ENCODE assay signal across 17 cellular contexts in genomic region chr9:85224729-85225128, GRCh38.
DNase-seq lines count a peak whose midpoint lies in the region; ATAC-seq and TF ChIP-seq lines count a peak whose summit lies in the region.
"Had no signal": no experiment of that assay in that cellular context is flagged by ENCODE, and none has a peak within 500 bp of the region (broad histone marks: within the 10 kb centered on the region; RNA-seq: fewer than 3 reads in every experiment).

No MANE protein-coding gene starts in this region.

- H3K36me3 ChIP-seq in HEK293 (ENCODE audit: control insufficient read depth in 2 of 2, insufficient read depth in 1 of 2, low read length in 2 of 2) (no peaks in the 10 kb centered on the region), body of pancreas (replicated peaks in 1 of 2; ENCODE audit: insufficient read depth in 1 of 2, low read depth in 2 of 2) (no peaks in the 10 kb centered on the region)
- H3K36me3 ChIP-seq in CD8-positive, alpha-beta T cell (ENCODE audit: insufficient read depth, low read length), result no peaks in the 10 kb centered on the region
- H3K36me3 ChIP-seq: Peyer's patch, transverse colon had no signal

- no peak for TF ChIP-seq CTCF in HEK293 (tag by site-specific recombination; IDR thresholded peaks at IDR 0.05)
- TF ChIP-seq CTCF in body of pancreas (IDR thresholded peaks at IDR 0.05), result no peak
- no peak for TF ChIP-seq CTCF in CD8-positive, alpha-beta T cell (IDR thresholded peaks at IDR 0.05)
- TF ChIP-seq CTCF in CD14-positive monocyte (IDR thresholded peaks at IDR 0.05), result no peak
- no peak for TF ChIP-seq CTCF in dorsolateral prefrontal cortex (IDR thresholded peaks at IDR 0.05 in 54 of 56, conservative IDR thresholded peaks at IDR 0.05 in 2 of 56; ENCODE audit: low read depth in 1 of 56, partially characterized antibody in 56 of 56)

- TF ChIP-seq POLR2A in body of pancreas (IDR thresholded peaks at IDR 0.05), result no peak

- H3K4me1 ChIP-seq in HEK293 (ENCODE audit: control insufficient read depth, insufficient read depth, low read length), result no peaks in the 10 kb centered on the region
- H3K4me1 ChIP-seq in body of pancreas, result no peaks in the 10 kb centered on the region
- no peaks in the 10 kb centered on the region for H3K4me1 ChIP-seq in CD8-positive, alpha-beta T cell (ENCODE audit: insufficient read depth, low read length)
- H3K4me1 ChIP-seq: Peyer's patch, transverse colon had no signal

- CTCF ChIA-PET in HEK293 (lab: Yijun Ruan, JAX), result interaction anchor here (0.6 kb wide), 1 partner anchor 89 kb away, joined by 4 read pairs; no protein-coding TSS in a partner anchor
- CTCF ChIA-PET in CD8-positive, alpha-beta T cell (lab: Charles Lee), result no interaction called here

- no peaks in the 10 kb centered on the region for H3K9me3 ChIP-seq in HEK293 (ENCODE audit: control insufficient read depth, insufficient read depth, low read depth, low read length)
- no peaks in the 10 kb centered on the region for H3K9me3 ChIP-seq in body of pancreas
- no peaks in the 10 kb centered on the region for H3K9me3 ChIP-seq in CD8-positive, alpha-beta T cell (ENCODE audit: low read length)
- H3K9me3 ChIP-seq: Peyer's patch, transverse colon had no signal

- POLR2A ChIA-PET in HEK293 (lab: Yijun Ruan, JAX), result interaction anchor here (0.6 to 1.5 kb wide), 2 partner anchors 12 to 111 kb away, joined by 3 to 5 read pairs; no protein-coding TSS in a partner anchor
- POLR2A ChIA-PET in CD8-positive, alpha-beta T cell (lab: Charles Lee), result no interaction called here

- no peak overlapping the region for H3K27ac Mint-ChIP-seq in activated CD4-positive, alpha-beta T cell treated with anti-CD3 and anti-CD28 coated beads, Interleukin-2, amount 10 ng/mL, durations not matched to agents 24 days and 14 days
- no peak overlapping the region for H3K27ac Mint-ChIP-seq in CD8-positive, alpha-beta T cell
- H3K27ac Mint-ChIP-seq in CD14-positive monocyte, result no peak overlapping the region
- H3K27ac Mint-ChIP-seq: nephron progenitor cell had no signal

- no peak overlapping the region for H3K4me3 Mint-ChIP-seq in activated CD4-positive, alpha-beta T cell treated with anti-CD3 and anti-CD28 coated beads, Interleukin-2, amount 10 ng/mL, durations not matched to agents 24 days and 14 days
- H3K4me3 Mint-ChIP-seq in CD8-positive, alpha-beta T cell, result no peak overlapping the region
- no peak overlapping the region for H3K4me3 Mint-ChIP-seq in CD14-positive monocyte
- H3K4me3 Mint-ChIP-seq: nephron progenitor cell had no signal

- peak; percentile 62 for ATAC-seq in body of pancreas
- ATAC-seq in CD8-positive, alpha-beta T cell, result no peak

- H3K27me3 ChIP-seq in body of pancreas, result no peaks in the 10 kb centered on the region
- no peaks in the 10 kb centered on the region for H3K27me3 ChIP-seq in CD8-positive, alpha-beta T cell (ENCODE audit: insufficient read depth, low read length)
- peaks cover 0 to 2% (median 0%) of the 10 kb centered on the region in 45 donors for H3K27me3 ChIP-seq in dorsolateral prefrontal cortex
- H3K27me3 ChIP-seq: Peyer's patch, transverse colon had no signal

- intact Hi-C loops in body of pancreas (cut with DNase I) (no loop called here), CD14-positive monocyte (cut with micrococcal nuclease) (no loop called here), dorsolateral prefrontal cortex (cut with DNase I) (no loop called here)
- intact Hi-C loops in activated CD4-positive, alpha-beta T cell treated with anti-CD3 and anti-CD28 coated beads, Interleukin-2, amount 10 ng/mL, durations not matched to agents 24 days and 14 days (cut with micrococcal nuclease), result no loop called here
- intact Hi-C loops in CD8-positive, alpha-beta T cell (cut with DNase I, micrococcal nuclease), result no loop called here

- H3K4me1 Mint-ChIP-seq in activated CD4-positive, alpha-beta T cell treated with anti-CD3 and anti-CD28 coated beads, Interleukin-2, amount 10 ng/mL, durations not matched to agents 24 days and 14 days, result no peaks in the 10 kb centered on the region
- H3K4me1 Mint-ChIP-seq in CD8-positive, alpha-beta T cell (ENCODE audit: low read depth), result no peaks in the 10 kb centered on the region
- no peaks in the 10 kb centered on the region for H3K4me1 Mint-ChIP-seq in CD14-positive monocyte

- no peak overlapping the region for H3K4me3 ChIP-seq in HEK293 (ENCODE audit: low read depth, low read length)
- no peak overlapping the region for H3K4me3 ChIP-seq in body of pancreas
- no peak overlapping the region for H3K4me3 ChIP-seq in CD8-positive, alpha-beta T cell (ENCODE audit: low read depth, low read length)
- no peak overlapping the region for H3K4me3 ChIP-seq in dorsolateral prefrontal cortex
- H3K4me3 ChIP-seq: Peyer's patch, transverse colon had no signal

- no peaks in the 10 kb centered on the region for H3K27me3 Mint-ChIP-seq in activated CD4-positive, alpha-beta T cell treated with anti-CD3 and anti-CD28 coated beads, Interleukin-2, amount 10 ng/mL, durations not matched to agents 24 days and 14 days
- H3K27me3 Mint-ChIP-seq in CD8-positive, alpha-beta T cell (ENCODE audit: low read depth), result no peaks in the 10 kb centered on the region
- peaks cover 0 to 7% (median 0%) of the 10 kb centered on the region in 3 donors for H3K27me3 Mint-ChIP-seq in CD14-positive monocyte (ENCODE audit: low read depth in 3 of 3)

- H3K36me3 Mint-ChIP-seq in activated CD4-positive, alpha-beta T cell treated with anti-CD3 and anti-CD28 coated beads, Interleukin-2, amount 10 ng/mL, durations not matched to agents 24 days and 14 days (ENCODE audit: low read depth), result no peaks in the 10 kb centered on the region
- no peaks in the 10 kb centered on the region for H3K36me3 Mint-ChIP-seq in CD8-positive, alpha-beta T cell
- no peaks in the 10 kb centered on the region for H3K36me3 Mint-ChIP-seq in CD14-positive monocyte

- H3K27ac ChIP-seq in HEK293 (ENCODE audit: extremely low read depth, low read depth, low read length) (no peak overlapping the region), body of pancreas (no peak overlapping the region), dorsolateral prefrontal cortex (no peak overlapping the region)
- H3K27ac ChIP-seq in CD8-positive, alpha-beta T cell (ENCODE audit: low read depth, low read length), result no peak overlapping the region
- H3K27ac ChIP-seq: Peyer's patch, transverse colon had no signal

- DNase-seq in A172 (ENCODE audit: low spot score), result peak; percentile 12
- DNase-seq in body of pancreas, result no peak
- DNase-seq in iris pigment epithelial cell (ENCODE audit: low read depth), result peak; percentile 41
- DNase-seq in activated CD4-positive, alpha-beta T cell treated with anti-CD3 and anti-CD28 coated beads, Interleukin-2, amount 10 ng/mL, durations not matched to agents 24 days and 14 days, result no peak
- DNase-seq in CD8-positive, alpha-beta T cell, result no peak
- no peak for DNase-seq in CD14-positive monocyte (ENCODE audit: low spot score)
- no peak for DNase-seq in dorsolateral prefrontal cortex
- DNase-seq: 8988T; activated CD8-positive, alpha-beta memory T cell treated with anti-CD3 and anti-CD28 coated beads for 24 hours; DMS53; left cardiac atrium; NCI-H1092; nephron progenitor cell; Peyer's patch; T1000; transverse colon had no signal

- H3K9me3 Mint-ChIP-seq in activated CD4-positive, alpha-beta T cell treated with anti-CD3 and anti-CD28 coated beads, Interleukin-2, amount 10 ng/mL, durations not matched to agents 24 days and 14 days, result no peaks in the 10 kb centered on the region
- no peaks in the 10 kb centered on the region for H3K9me3 Mint-ChIP-seq in CD8-positive, alpha-beta T cell
- peaks cover 0 to 3% (median 2%) of the 10 kb centered on the region in 7 donors for H3K9me3 Mint-ChIP-seq in CD14-positive monocyte
- H3K9me3 Mint-ChIP-seq: nephron progenitor cell had no signal

- WGBS in body of pancreas, 2 donors, result 53 to 59% methylated on average over 4 of the region's 4 CpGs

TF ChIP-seq in HEK293, 187 proteins besides CTCF, POLR2A, EP300 and RAD21 (continues in another document):
- no peak for TF ChIP-seq ZBTB21 (tag by site-specific recombination; IDR thresholded peaks at IDR 0.05)
- TF ChIP-seq ZFP69B (tag by site-specific recombination; IDR thresholded peaks at IDR 0.05), result no peak
- TF ChIP-seq PRDM2 (tag by site-specific recombination; IDR thresholded peaks at IDR 0.05; ENCODE audit: borderline replicate concordance), result no peak
- no peak for TF ChIP-seq SP2 (tag by site-specific recombination; IDR thresholded peaks at IDR 0.05)

Comparison
In these comparisons a context has a peak if more than half of its experiments do, and no peak if none do; other contexts are left out.
1. DNase-seq: peak in A172 (single experiment) and iris pigment epithelial cell (single experiment); none in body of pancreas (0 of 4), activated CD4-positive, alpha-beta T cell treated with anti-CD3 and anti-CD28 coated beads, Interleukin-2, amount 10 ng/mL, durations not matched to agents 24 days and 14 days (single experiment), CD8-positive, alpha-beta T cell (0 of 7), CD14-positive monocyte (single experiment) and dorsolateral prefrontal cortex (0 of 10).